8 cellular contexts compared by ENCODE assay signal in genomic region chr17:57988301-57989010, GRCh38. TPM values are rescaled to one million over a fixed set of nuclear protein-coding genes. Genes with fewer than 3 reads are reported as not detected.
DNase-seq lines count a peak whose midpoint lies in the region; ATAC-seq and TF ChIP-seq lines count a peak whose summit lies in the region.

No MANE protein-coding gene starts in this region.

- H3K36me3 ChIP-seq in thyroid gland: no peaks in the 10 kb centered on the region

- DNase-seq in CD4-positive, alpha-beta T cell: peak in 5 of 10 experiments; percentile 51 to 65 (median 61)
- DNase-seq in GM19238 (ENCODE audit: insufficient read length, low spot score) (peak; percentile 86), NCI-H774 (lab: John Stamatoyannopoulos, UW) (peak; percentile 84), fibroblast of peridontal ligament (ENCODE audit: extremely low read depth) (peak; percentile 56), thyroid gland (peak; percentile 70 to 73)
- peak; percentile 87 for DNase-seq in activated T-cell treated with anti-CD3 and anti-CD28 coated beads, Interleukin-2, amount 50 U/mL, for 1 hour
- peak in 7 of 10 donors; percentile 45 to 81 (median 74) for DNase-seq in naive thymus-derived CD8-positive, alpha-beta T cell

- peak overlapping the region; percentile 65 for H3K27ac ChIP-seq in CD4-positive, alpha-beta T cell (ENCODE audit: low read depth, low read length)
- H3K27ac ChIP-seq in thyroid gland: peak overlapping the region; percentile 73 to 97 (median 97)

- POLR2A ChIA-PET in CD4-positive, alpha-beta T cell (lab: Charles Lee): interaction anchor here (0.8 to 8.1 kb wide), 14 partner anchors 8 to 903 kb away, joined by 3 to 94 read pairs (median 5); partner anchors contain the start of genes AKAP1, CUEDC1, DYNLL2 and MRPS23
- POLR2A ChIA-PET in naive thymus-derived CD8-positive, alpha-beta T cell (lab: Charles Lee): interaction anchor here (0.7 to 3.7 kb wide), 10 partner anchors 8 to 139 kb away, joined by 3 to 44 read pairs (median 4); partner anchors contain the start of genes CUEDC1, MRPS23 and SRSF1

- ATAC-seq in CD4-positive, alpha-beta T cell (ENCODE audit: poor library complexity): peak; percentile 69
- ATAC-seq in HG03280 (IDR thresholded peaks at IDR 0.05; ENCODE audit: unreplicated experiment): peak; percentile 75
- ATAC-seq in naive thymus-derived CD8-positive, alpha-beta T cell: peak; percentile 73 to 77

- peak overlapping the region; percentile 97 for H3K4me3 Mint-ChIP-seq in CD4-positive, alpha-beta T cell
- peak overlapping the region; percentile 85 to 96 (median 94) for H3K4me3 Mint-ChIP-seq in naive thymus-derived CD8-positive, alpha-beta T cell

- TF ChIP-seq CTCF in CD4-positive, alpha-beta T cell (IDR thresholded peaks at IDR 0.05): no peak
- no peak for TF ChIP-seq CTCF in thyroid gland (IDR thresholded peaks at IDR 0.05)

- peak overlapping the region; percentile 97 for H3K27ac Mint-ChIP-seq in CD4-positive, alpha-beta T cell
- peak overlapping the region; percentile 89 to 97 (median 95) for H3K27ac Mint-ChIP-seq in naive thymus-derived CD8-positive, alpha-beta T cell

- TF ChIP-seq POLR2A in thyroid gland (IDR thresholded peaks at IDR 0.05): peak in 1 of 2 donors; percentile 52

- peak overlapping the region; percentile 40 to 61 (median 57) for H3K4me3 ChIP-seq in thyroid gland (replicated peaks in 1 of 3)

- peaks cover 67% of the 10 kb centered on the region for H3K4me1 Mint-ChIP-seq in CD4-positive, alpha-beta T cell (ENCODE audit: low read depth)
- peaks cover 34 to 73% (median 68%) of the 10 kb centered on the region in 4 donors for H3K4me1 Mint-ChIP-seq in naive thymus-derived CD8-positive, alpha-beta T cell

- 3 to 6% methylated on average over 5 to 14 of the region's 49 CpGs for WGBS in thyroid gland, 2 donors

- no peaks in the 10 kb centered on the region for H3K9me3 Mint-ChIP-seq in CD4-positive, alpha-beta T cell
- no peaks in the 10 kb centered on the region for H3K9me3 Mint-ChIP-seq in naive thymus-derived CD8-positive, alpha-beta T cell

- H3K27me3 Mint-ChIP-seq in CD4-positive, alpha-beta T cell: no peaks in the 10 kb centered on the region
- peaks cover 0 to 2% (median 0%) of the 10 kb centered on the region in 5 donors for H3K27me3 Mint-ChIP-seq in naive thymus-derived CD8-positive, alpha-beta T cell

- H3K36me3 Mint-ChIP-seq in CD4-positive, alpha-beta T cell (ENCODE audit: low read depth): peaks cover 45% of the 10 kb centered on the region
- peaks cover 0 to 14% (median 0%) of the 10 kb centered on the region in 3 donors for H3K36me3 Mint-ChIP-seq in naive thymus-derived CD8-positive, alpha-beta T cell

- H3K4me1 ChIP-seq in thyroid gland: peaks cover 30 to 37% of the 10 kb centered on the region in 2 donors

- no peaks in the 10 kb centered on the region for H3K27me3 ChIP-seq in CD4-positive, alpha-beta T cell (ENCODE audit: control insufficient read depth, insufficient read depth, low read length)
- H3K27me3 ChIP-seq in thyroid gland: no peaks in the 10 kb centered on the region

- no peaks in the 10 kb centered on the region for H3K9me3 ChIP-seq in CD4-positive, alpha-beta T cell (ENCODE audit: control insufficient read depth, low read length)
- no peaks in the 10 kb centered on the region for H3K9me3 ChIP-seq in thyroid gland

- CTCF ChIA-PET in CD4-positive, alpha-beta T cell (lab: Charles Lee): interaction anchor here (1.0 kb wide), 1 partner anchor 33 kb away, joined by 3 read pairs; the partner anchor contains the start of gene CUEDC1

- intact Hi-C loops in CD4-positive, alpha-beta T cell (cut with DNase I, micrococcal nuclease): loop anchor here (5.0 kb wide), 3 partner anchors 36 to 364 kb away; partner anchors contain the start of genes DYNLL2 (in 1 of the 2) and SUPT4H1 (in 1 of the 2)
- intact Hi-C loops in thyroid gland (cut with DNase I): no loop called here

RNA-seq across cellular contexts. Expression of gene VEZF1, which starts 0.4 kb away (rescaled TPM):
- 10 to 100 TPM; 41.6 to 41.7 TPM for total RNA-seq in CD4-positive, alpha-beta T cell
- 10 to 100 TPM; 91.6 to 92.8 TPM for total RNA-seq in naive thymus-derived CD8-positive, alpha-beta T cell
- polyA plus RNA-seq in naive thymus-derived CD8-positive, alpha-beta T cell: 10 to 100 TPM; 41.1 to 48.9 (median 42.1) TPM
- 100 to 1,000 TPM in 1 of 4 donors, 10 to 100 TPM in 3; 88.5 to 147 (median 91.4) TPM for total RNA-seq in thyroid gland

RNA-seq across cellular contexts. Expression of gene SRSF1, which starts 18.6 kb away (rescaled TPM):
- 100 to 1,000 TPM; 115 to 121 TPM for total RNA-seq in CD4-positive, alpha-beta T cell
- total RNA-seq in naive thymus-derived CD8-positive, alpha-beta T cell: 100 to 1,000 TPM; 213 to 256 TPM
- polyA plus RNA-seq in naive thymus-derived CD8-positive, alpha-beta T cell: 10 to 100 TPM; 43.5 to 51.6 (median 45.4) TPM
- 100 to 1,000 TPM; 181 to 266 (median 214) TPM for total RNA-seq in thyroid gland

RNA-seq across cellular contexts. Expression of gene CUEDC1, which starts 33.2 kb away (rescaled TPM):
- 1 to 10 TPM in 1 of 2 experiments, under 1 TPM in 1; 0.41 to 1.0 TPM for total RNA-seq in CD4-positive, alpha-beta T cell
- under 1 TPM in 1 of 2 experiments, not detected in 1; 0.55 TPM for total RNA-seq in naive thymus-derived CD8-positive, alpha-beta T cell
- not detected for polyA plus RNA-seq in naive thymus-derived CD8-positive, alpha-beta T cell
- total RNA-seq in thyroid gland: 10 to 100 TPM; 25.6 to 32.3 (median 29.9) TPM

Comparison
In these comparisons a context has a peak if more than half of its experiments do, and no peak if none do; other contexts are left out.
1. RNA of gene CUEDC1, which starts 33.2 kb away (total RNA-seq): 25.6 to 32.3 TPM in thyroid gland; 0.41 to 1.0 TPM in CD4-positive, alpha-beta T cell and 0.55 TPM in naive thymus-derived CD8-positive, alpha-beta T cell; every median in the first group is over 10 times any median in the second.
2. Peak in every context shown above with its lines, with median percentiles within 50 percentile points of each other: ATAC-seq.